Comparison of ENCODE assay signal across 2 cellular contexts in genomic region chr17:20941872-20942271, GRCh38.
TF ChIP-seq lines count a peak whose summit lies in the region.

No MANE protein-coding gene starts in this region.

TF ChIP-seq in WTC11, 78 proteins besides CTCF, POLR2A, EP300 and RAD21:
- TF ChIP-seq PREB (CRISPR knock-in tag; IDR thresholded peaks at IDR 0.05; ENCODE audit: borderline replicate concordance) (no peak), ZNF423 (CRISPR knock-in tag; IDR thresholded peaks at IDR 0.05) (no peak), NR3C1 (CRISPR knock-in tag; conservative IDR thresholded peaks at IDR 0.05; ENCODE audit: low read depth) (no peak), RELA (CRISPR knock-in tag; IDR thresholded peaks at IDR 0.05; ENCODE audit: borderline replicate concordance) (no peak), TEAD4 (CRISPR knock-in tag; IDR thresholded peaks at IDR 0.05) (no peak), ZSCAN18 (CRISPR knock-in tag; IDR thresholded peaks at IDR 0.05) (no peak), ZNF232 (CRISPR knock-in tag; IDR thresholded peaks at IDR 0.05) (no peak), FOXJ3 (CRISPR knock-in tag; IDR thresholded peaks at IDR 0.05; ENCODE audit: borderline replicate concordance) (no peak), MYBL2 (CRISPR knock-in tag; IDR thresholded peaks at IDR 0.05) (no peak), ZBTB21 (CRISPR knock-in tag; IDR thresholded peaks at IDR 0.05; ENCODE audit: borderline replicate concordance) (no peak), NR1H2 (CRISPR knock-in tag; IDR thresholded peaks at IDR 0.05) (no peak), RORB (CRISPR knock-in tag; IDR thresholded peaks at IDR 0.05) (no peak), STAT6 (CRISPR knock-in tag; conservative IDR thresholded peaks at IDR 0.05; ENCODE audit: low read depth) (no peak), JUN (CRISPR knock-in tag; IDR thresholded peaks at IDR 0.05) (no peak), ZNF671 (CRISPR knock-in tag; IDR thresholded peaks at IDR 0.05) (no peak), SOX15 (CRISPR knock-in tag; IDR thresholded peaks at IDR 0.05) (no peak), ATF3 (CRISPR knock-in tag; conservative IDR thresholded peaks at IDR 0.05) (no peak), NFYB (CRISPR knock-in tag; conservative IDR thresholded peaks at IDR 0.05; ENCODE audit: low read depth) (no peak), NFATC4 (CRISPR knock-in tag; IDR thresholded peaks at IDR 0.05) (no peak), FOXK1 (CRISPR knock-in tag; IDR thresholded peaks at IDR 0.05) (no peak)
TF ChIP-seq in WTC11: peak in this region for 0.

TF ChIP-seq in H1, 55 proteins besides CTCF, POLR2A, EP300 and RAD21:
- TF ChIP-seq POLR2AphosphoS5 (IDR thresholded peaks at IDR 0.05; ENCODE audit: low read depth, low read length): no peak
- no peak for TF ChIP-seq CREB1 (IDR thresholded peaks at IDR 0.05)
- no peak for TF ChIP-seq SRF (IDR thresholded peaks at IDR 0.05; ENCODE audit: low read depth, low read length)
- no peak for TF ChIP-seq EZH2 (IDR thresholded peaks at IDR 0.05; ENCODE audit: low read depth, low read length, severe bottlenecking)
- no peak for TF ChIP-seq SP2 (IDR thresholded peaks at IDR 0.05; ENCODE audit: low read length)
- TF ChIP-seq ZNF274 (IDR thresholded peaks at IDR 0.05; ENCODE audit: borderline replicate concordance, extremely low read depth, low read length): no peak
- no peak for TF ChIP-seq YY1 (IDR thresholded peaks at IDR 0.05; ENCODE audit: low read depth, low read length)
- TF ChIP-seq RBBP5 (IDR thresholded peaks at IDR 0.05; ENCODE audit: borderline replicate concordance, low read depth, low read length): no peak
- no peak for TF ChIP-seq KDM4A (IDR thresholded peaks at IDR 0.05; ENCODE audit: low read depth, low read length, severe bottlenecking)
- no peak for TF ChIP-seq CEBPB (IDR thresholded peaks at IDR 0.05; ENCODE audit: low read depth, low read length)
- no peak for TF ChIP-seq RXRA (IDR thresholded peaks at IDR 0.05; ENCODE audit: insufficient read depth, low read depth, low read length)
